In genomic region chr22:50711446-50712340, GRCh38 we compare ENCODE assay signal across 1 cellular context.
TF ChIP-seq lines count a peak whose summit lies in the region.

No MANE protein-coding gene starts in this region.

TF ChIP-seq in endothelial cell of umbilical vein, 7 proteins besides CTCF, POLR2A, EP300 and RAD21:
- TF ChIP-seq, protein P1, sequence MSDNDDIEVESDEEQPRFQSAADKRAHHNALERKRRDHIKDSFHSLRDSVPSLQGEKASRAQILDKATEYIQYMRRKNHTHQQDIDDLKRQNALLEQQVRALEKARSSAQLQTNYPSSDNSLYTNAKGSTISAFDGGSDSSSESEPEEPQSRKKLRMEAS (IDR thresholded peaks at IDR 0.05; ENCODE audit: insufficient read depth, insufficient read length) = no peak
- TF ChIP-seq POLR2AphosphoS5 (IDR thresholded peaks at IDR 0.05; ENCODE audit: insufficient read depth, low read depth, low read length) (no peak), MYC (IDR thresholded peaks at IDR 0.05; ENCODE audit: low read depth, low read length) (no peak)
